Comparison of ENCODE assay signal across 8 cellular contexts in the genomic region with DNA sequence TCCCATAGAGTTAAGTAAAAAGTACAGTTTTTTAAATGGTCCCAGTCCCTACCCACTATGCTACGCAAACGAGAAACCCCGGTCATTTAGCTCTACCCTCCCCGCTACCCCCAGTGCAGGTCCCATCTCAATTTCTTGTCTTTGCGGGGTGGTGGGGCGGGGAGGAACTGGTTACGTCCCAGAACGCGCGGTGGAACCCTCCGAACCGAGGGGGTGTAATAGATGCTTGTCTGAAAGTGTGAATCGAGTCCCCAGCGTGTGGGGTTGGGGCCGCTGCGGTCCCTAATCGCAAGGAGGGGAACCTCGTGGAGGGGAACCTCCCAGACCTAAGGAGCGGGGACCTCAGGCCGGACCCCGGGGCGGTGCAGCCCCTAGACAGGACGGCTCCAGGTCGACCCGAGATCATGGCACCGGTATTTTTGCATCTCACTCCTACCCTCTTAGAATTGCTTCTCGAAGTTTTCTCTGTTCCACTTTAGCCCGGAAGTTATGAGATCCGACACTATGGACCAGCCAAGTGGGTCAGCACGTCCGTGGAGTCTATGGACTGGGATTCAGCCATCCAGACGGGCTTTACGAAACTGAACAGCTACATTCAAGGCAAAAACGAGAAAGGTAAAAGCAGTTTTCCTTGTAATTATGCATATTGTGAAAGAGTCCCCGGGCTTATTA. TPM values are rescaled to one million over a fixed set of nuclear protein-coding genes. Genes with fewer than 3 reads are reported as not detected.
DNase-seq lines count a peak whose midpoint lies in the region; ATAC-seq and TF ChIP-seq lines count a peak whose summit lies in the region.

No MANE protein-coding gene starts in this region.

- H3K4me3 ChIP-seq in AG10803 (ENCODE audit: low read length) = peak overlapping the region; percentile 79
- peak overlapping the region; percentile 70 for H3K4me3 ChIP-seq in mononuclear cell (ENCODE audit: low read length)
- peak overlapping the region; percentile 70 to 90 (median 81) for H3K4me3 ChIP-seq in upper lobe of left lung

- TF ChIP-seq CTCF in AG10803 (conservative IDR thresholded peaks at IDR 0.05; ENCODE audit: low read length) (no peak), upper lobe of left lung (IDR thresholded peaks at IDR 0.05) (no peak), GM10266 (IDR thresholded peaks at IDR 0.05; ENCODE audit: control insufficient read depth, insufficient read depth, low read depth, missing control alignments) (no peak)

- peaks cover 22% of the 10 kb centered on the region for H3K4me1 ChIP-seq in mononuclear cell (ENCODE audit: insufficient read depth, low read length)
- peaks cover 0 to 22% (median 6%) of the 10 kb centered on the region in 4 donors for H3K4me1 ChIP-seq in upper lobe of left lung

- peak overlapping the region; percentile 93 to 96 (median 94) for H3K27ac ChIP-seq in upper lobe of left lung

- DNase-seq in AG10803 (ENCODE audit: low read depth) = no peak
- DNase-seq in UCSD-AML1 (lab: John Stamatoyannopoulos, UW; ENCODE audit: unreplicated experiment) = peak; percentile 58
- peak; percentile 22 for DNase-seq in effector CD8-positive, alpha-beta T cell (lab: John Stamatoyannopoulos, UW)
- DNase-seq in upper lobe of left lung = peak; percentile 28 to 84
- DNase-seq in NCI-H1092 (lab: John Stamatoyannopoulos, UW) = no peak
- DNase-seq in GM10266 (ENCODE audit: extremely low spot score) = no peak

- TF ChIP-seq POLR2A in upper lobe of left lung (IDR thresholded peaks at IDR 0.05) = no peak

- ATAC-seq in HG02571 (IDR thresholded peaks at IDR 0.05; ENCODE audit: unreplicated experiment) (peak; percentile 10), upper lobe of left lung (ENCODE audit: low FRiP score in 2 of 2) (peak; percentile 25 to 29)

- H3K9me3 ChIP-seq in mononuclear cell (ENCODE audit: low read depth, low read length) (no peaks in the 10 kb centered on the region), upper lobe of left lung (no peaks in the 10 kb centered on the region)

- WGBS in upper lobe of left lung, 2 donors = 6 to 9% methylated on average over 17 to 35 of the region's 35 CpGs

- H3K36me3 ChIP-seq in upper lobe of left lung = peaks cover 9 to 43% (median 24%) of the 10 kb centered on the region in 4 donors

- no peak for TF ChIP-seq EP300 in upper lobe of left lung (IDR thresholded peaks at IDR 0.05)

- H3K27me3 ChIP-seq in mononuclear cell (ENCODE audit: insufficient read depth, low read length) = no peaks in the 10 kb centered on the region
- no peaks in the 10 kb centered on the region for H3K27me3 ChIP-seq in upper lobe of left lung

RNA-seq across cellular contexts. Expression of a gene that starts 0.8 kb away (rescaled TPM):
- total RNA-seq in mononuclear cell (52.9 TPM), upper lobe of left lung (10 to 100 TPM; 11.5 to 68.0 (median 48.6) TPM)

RNA-seq across cellular contexts. Expression of a gene that starts 27.1 kb away (rescaled TPM):
- not detected for total RNA-seq in mononuclear cell
- total RNA-seq in upper lobe of left lung = not detected

Comparison
In these comparisons a context has a peak if more than half of its experiments do, and no peak if none do; other contexts are left out.
1. DNase-seq: peak in UCSD-AML1 (single experiment), effector CD8-positive, alpha-beta T cell (single experiment) and upper lobe of left lung (2 of 2); none in AG10803 (single experiment), NCI-H1092 (single experiment) and GM10266 (single experiment).
2. Peak in every context shown above with its lines, with median percentiles within 50 percentile points of each other: H3K4me3 ChIP-seq.